ENCODE assay signal across 23 cellular contexts in the genomic region with DNA sequence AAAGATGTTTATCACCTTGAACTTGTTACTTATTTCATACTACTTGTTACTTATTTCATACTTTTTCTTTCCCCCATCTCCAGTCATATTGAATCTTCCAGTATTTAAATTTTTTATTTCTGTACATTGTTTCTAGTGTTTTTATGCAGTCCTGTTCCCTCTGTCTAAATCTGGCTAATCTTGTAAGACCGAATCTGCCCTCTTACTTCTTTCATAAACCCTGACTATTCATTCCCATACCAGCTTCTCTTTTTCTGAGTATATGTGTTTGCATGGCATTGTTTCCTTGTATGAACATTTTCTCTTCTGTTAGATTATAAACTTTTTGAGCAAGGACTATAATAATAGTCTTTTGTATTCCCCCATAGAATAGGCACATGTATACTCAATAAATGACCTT.
"Had no signal": no experiment of that assay in that cellular context is flagged by ENCODE, and none has a peak within 500 bp of the region (broad histone marks: within the 10 kb centered on the region; RNA-seq: fewer than 3 reads in every experiment).

No MANE protein-coding gene starts in this region.

- H3K9me3 ChIP-seq: gastrocnemius medialis, mucosa of descending colon, transverse colon had no signal

- DNase-seq: activated CD4-positive, alpha-beta memory T cell treated with anti-CD3 and anti-CD28 coated beads, Interleukin-2, amount 10 ng/mL, durations not matched to agents 7 days and 5 days; activated CD4-positive, alpha-beta T cell treated with anti-CD3 and anti-CD28 coated beads, Interleukin-2, amount 10 ng/mL, durations not matched to agents 24 days and 14 days; activated CD4-positive, CD25-positive, alpha-beta regulatory T cell treated with anti-CD3 and anti-CD28 coated beads, Interleukin-2, amount 50 U/mL, for 72 hours; activated gamma-delta T cell treated with Interleukin-2 at 50 U/mL for 16 hours; activated naive CD4-positive, alpha-beta T cell treated with anti-CD3 and anti-CD28 coated beads, Interleukin-2, amount 50 U/mL, for 16 hours; activated T-cell treated with anti-CD3 and anti-CD28 coated beads, Interleukin-2, amount 50 U/mL, for 4 hours; amniotic stem cell; brain microvascular endothelial cell; dorsolateral prefrontal cortex; effector memory CD4-positive, alpha-beta T cell; gastrocnemius medialis; glutamatergic neuron; hippocampal formation; left cardiac atrium; left ventricle myocardium superior; mucosa of descending colon; posterior cingulate gyrus; right cardiac atrium; stimulated activated naive CD4-positive, alpha-beta T cell; transverse colon had no signal

- H3K27ac ChIP-seq: brain microvascular endothelial cell, coronary artery, dorsolateral prefrontal cortex, gastrocnemius medialis, transverse colon had no signal

- H3K4me1 ChIP-seq: gastrocnemius medialis, transverse colon had no signal

- H3K4me3 ChIP-seq: coronary artery, dorsolateral prefrontal cortex, gastrocnemius medialis, mucosa of descending colon, transverse colon had no signal

- H3K36me3 ChIP-seq: brain microvascular endothelial cell, gastrocnemius medialis, transverse colon had no signal

- ATAC-seq: activated T-cell treated with anti-CD3 and anti-CD28 coated beads, Interleukin-2, amount 50 U/mL, for 4 hours; activated T-helper 17 cell treated with anti-CD3 and anti-CD28 coated beads, Interleukin-2, amount 50 U/mL, for 72 hours; gastrocnemius medialis; left cardiac atrium; left ventricle myocardium superior; mucosa of descending colon; natural killer cell treated with Interleukin-12 subunit alpha and Interleukin-12 subunit beta and Interleukin-15 and Interleukin-18, amount 100 ng/mL, for 72 hours; right cardiac atrium had no signal
